29 cellular contexts compared by ENCODE assay signal in genomic region chr1:4627353-4627752, GRCh38. TPM values are rescaled to one million over a fixed set of nuclear protein-coding genes. Genes with fewer than 3 reads are reported as not detected.
"Had no signal": no experiment of that assay in that cellular context is flagged by ENCODE, and none has a peak within 500 bp of the region (broad histone marks: within the 10 kb centered on the region; RNA-seq: fewer than 3 reads in every experiment).

No MANE protein-coding gene starts in this region.

- H3K4me3 ChIP-seq: gastroesophageal sphincter, mucosa of descending colon, smooth muscle cell, thyroid gland had no signal

- FAIRE-seq: astrocyte, islet of Langerhans, urothelium cell line had no signal

- H3K9me3 ChIP-seq: gastroesophageal sphincter, mucosa of descending colon, thyroid gland had no signal

- H3K27ac ChIP-seq: gastroesophageal sphincter, thyroid gland had no signal

- H3K4me2 ChIP-seq: smooth muscle cell had no signal

- DNase-seq: activated B cell treated with CpG ODN at 0.5 μM for 24 hours; activated CD4-positive, alpha-beta T cell treated with anti-CD3 and anti-CD28 coated beads for 36 hours; activated CD4-positive, alpha-beta T cell treated with anti-CD3 and anti-CD28 coated beads, Interleukin-2, amount 50 U/mL, for 48 hours; activated CD8-positive, alpha-beta memory T cell treated with anti-CD3 and anti-CD28 coated beads, Interleukin-2, amount 50 U/mL, for 48 hours; activated naive CD4-positive, alpha-beta T cell; activated naive CD8-positive, alpha-beta T cell treated with anti-CD3 and anti-CD28 coated beads for 36 hours; activated T-cell treated with anti-CD3 and anti-CD28 coated beads, Interleukin-2, amount 50 U/mL, for 4 hours; central memory CD4-positive, alpha-beta T cell; dermis blood vessel endothelial cell; effector CD8-positive, alpha-beta T cell; head of caudate nucleus; hypothalamus; left colon; mesenchymal stem cell; mucosa of descending colon; nephron progenitor cell; stimulated activated CD4-positive, alpha-beta T cell treated with anti-CD3 and anti-CD28 coated beads, Interleukin-4, amount 100 ng/mL, for 1 hour; stimulated activated naive CD4-positive, alpha-beta T cell treated with Interleukin-2 at 50 U/mL for 16 hours; T-helper 1 cell; T-helper 9 cell; thyroid gland had no signal

- H3K27me3 ChIP-seq: thyroid gland had no signal

- ATAC-seq: activated CD4-positive, alpha-beta T cell treated with anti-CD3 and anti-CD28 coated beads for 36 hours; activated T-cell treated with anti-CD3 and anti-CD28 coated beads, Interleukin-2, amount 50 U/mL, for 4 hours; esophagus mucosa; gastroesophageal sphincter; left colon; mucosa of descending colon had no signal

- H3K36me3 ChIP-seq: gastroesophageal sphincter, thyroid gland had no signal

- H3K4me1 ChIP-seq: gastroesophageal sphincter had no signal

RNA-seq across cellular contexts. Expression of gene AJAP1, which starts 27.1 kb away (rescaled TPM):
- total RNA-seq: activated B cell treated with CpG ODN at 0.5 μM for 24 hours; activated CD4-positive, alpha-beta T cell treated with anti-CD3 and anti-CD28 coated beads for 36 hours; activated CD8-positive, alpha-beta memory T cell treated with anti-CD3 and anti-CD28 coated beads for 36 hours; activated naive CD8-positive, alpha-beta T cell treated with anti-CD3 and anti-CD28 coated beads for 36 hours; activated T-helper 2 cell treated with anti-CD3 and anti-CD28 coated beads, Interferon-gamma antibody, Interleukin-2, Interleukin-4, amounts not matched to agents 10 μg/mL and 5 μg/mL and 100 μg/mL, durations not matched to agents 14 hours and 24 hours and 36 hours had no signal
